In genomic region chr13:40613192-40613818, GRCh38 we compare ENCODE assay signal across 8 cellular contexts. TPM values are rescaled to one million over a fixed set of nuclear protein-coding genes. Genes with fewer than 3 reads are reported as not detected.
A peak's percentile ranks its signal among the peaks of the same experiment; 100 is the strongest.
DNase-seq lines count a peak whose midpoint lies in the region; ATAC-seq and TF ChIP-seq lines count a peak whose summit lies in the region.

No MANE protein-coding gene starts in this region.

- H4K20me1 ChIP-seq in H9 (ENCODE audit: control insufficient read depth, insufficient read depth, insufficient read length), result no peaks in the 10 kb centered on the region

- no peak overlapping the region for H3K56ac ChIP-seq in H9 (ENCODE audit: insufficient read length, low read depth, low read length)

- H4K91ac ChIP-seq in H9 (ENCODE audit: insufficient read length, low read depth, low read length), result no peak overlapping the region

- H3K23ac ChIP-seq in H9 (ENCODE audit: insufficient read length, low read depth, low read length), result no peak overlapping the region

- TF ChIP-seq CTCF in H9 (conservative IDR thresholded peaks at IDR 0.05) (no peak), adrenal gland (IDR thresholded peaks at IDR 0.05) (no peak), nephron progenitor cell (IDR thresholded peaks at IDR 0.05) (no peak), Calu3 (IDR thresholded peaks at IDR 0.05; ENCODE audit: unreplicated experiment) (no peak)

- no peak overlapping the region for H2BK20ac ChIP-seq in H9 (ENCODE audit: low read depth, low read length, poor library complexity, severe bottlenecking)

- H3K36me3 ChIP-seq in adrenal gland (replicated peaks in 1 of 2), result no peaks in the 10 kb centered on the region

- H3K27ac ChIP-seq in H9 (ENCODE audit: insufficient read length, low read depth, low read length) (no peak overlapping the region), adrenal gland (peak overlapping the region in 3 of 5 donors; percentile 19 to 72 (median 67))

- H3K79me1 ChIP-seq in H9 (ENCODE audit: insufficient read depth, low read depth, low read length, poor library complexity, severe bottlenecking), result peaks cover 4% of the 10 kb centered on the region

- H3K14ac ChIP-seq in H9 (ENCODE audit: insufficient read depth, low read length), result no peak overlapping the region

- no TSS peak for BruUV-seq in Calu3 (replicated peaks; lab: Mats Ljungman, UMichigan)

- no peak overlapping the region for H4K8ac ChIP-seq in H9 (replicated peaks; ENCODE audit: insufficient read length, low read depth, low read length)

- H3K4me3 ChIP-seq in adrenal gland, result no peak overlapping the region

- no peak for TF ChIP-seq POLR2A in adrenal gland (IDR thresholded peaks at IDR 0.05)

- H3K4me3 Mint-ChIP-seq in H9, result no peak overlapping the region; a peak in 1 of 5 replicates
- peak overlapping the region; percentile 62 for H3K4me3 Mint-ChIP-seq in nephron progenitor cell
- no peak overlapping the region for H3K4me3 Mint-ChIP-seq in Calu3 (ENCODE audit: low read depth, unreplicated experiment)

- H3K9ac ChIP-seq in H9 (ENCODE audit: extremely low read depth, insufficient read length, low read length), result no peak overlapping the region

- no peak overlapping the region for H3T11ph ChIP-seq in H9 (ENCODE audit: low read length)

- no peak overlapping the region for H2AK5ac ChIP-seq in H9 (ENCODE audit: insufficient read length, low read length)

- WGBS in H9 (ENCODE audit: extremely low coverage, insufficient read length, low lambda C conversion rate), result no CpG with 5 or more reads among the region's 7 CpGs
- WGBS in adrenal gland, 4 donors, result 40 to 47% (median 42%) methylated on average over 7 of the region's 7 CpGs

- CTCF ChIA-PET in Calu3 (lab: Charles Lee), result no interaction called here

- no peak overlapping the region for H3K4ac ChIP-seq in H9 (ENCODE audit: low read depth, low read length)

- H2BK12ac ChIP-seq in H9 (ENCODE audit: insufficient read length, low read depth, low read length), result no peak overlapping the region

- H3K4me2 ChIP-seq in H9 (ENCODE audit: insufficient read depth, insufficient read length, low read length), result no peak overlapping the region

- H3K9me3 ChIP-seq in H9 (ENCODE audit: control insufficient read depth, low read depth, low read length), result no peaks in the 10 kb centered on the region
- no peaks in the 10 kb centered on the region for H3K9me3 ChIP-seq in adrenal gland (replicated peaks in 1 of 3)

- H2BK15ac ChIP-seq in H9 (ENCODE audit: low read depth, low read length), result no peak overlapping the region

- H3K36me3 Mint-ChIP-seq in H9 (ENCODE audit: insufficient read depth in 1 of 3, low read depth in 3 of 3) (peaks cover 9 to 12% (median 10%) of the 10 kb centered on the region in 3 experiments; a peak in 5 of 7 replicates), nephron progenitor cell (ENCODE audit: low read depth) (no peaks in the 10 kb centered on the region), Calu3 (ENCODE audit: insufficient read depth, unreplicated experiment) (no peaks in the 10 kb centered on the region)

- H3K4me1 ChIP-seq in H9 (ENCODE audit: insufficient read depth, low read length) (peaks cover 21% of the 10 kb centered on the region), adrenal gland (replicated peaks in 1 of 2) (peaks cover 43 to 82% of the 10 kb centered on the region in 2 donors)

- peaks cover 62% of the 10 kb centered on the region for H3K79me2 ChIP-seq in H9 (ENCODE audit: insufficient read depth, low read length)

- H3K27me3 Mint-ChIP-seq in H9 (ENCODE audit: low read depth) (no peaks in the 10 kb centered on the region), nephron progenitor cell (ENCODE audit: low read depth, poor library complexity) (peaks cover 3% of the 10 kb centered on the region), Calu3 (ENCODE audit: unreplicated experiment) (no peaks in the 10 kb centered on the region)

- H2BK5ac ChIP-seq in H9 (ENCODE audit: insufficient read length, low read length), result no peak overlapping the region

- no peaks in the 10 kb centered on the region for H3K27me3 ChIP-seq in H9 (ENCODE audit: insufficient read depth, low read length)
- H3K27me3 ChIP-seq in adrenal gland, result no peaks in the 10 kb centered on the region

- H3K27ac Mint-ChIP-seq in H9 (peak overlapping the region in 2 of 3 experiments; percentile 23 to 35; a peak in 2 of 7 replicates), nephron progenitor cell (peak overlapping the region; percentile 94), Calu3 (ENCODE audit: unreplicated experiment) (no peak overlapping the region)

- no peak overlapping the region for H3K18ac ChIP-seq in H9 (ENCODE audit: insufficient read length, low read depth, low read length)

- H2AFZ ChIP-seq in H9 (ENCODE audit: low read length), result no peak overlapping the region

- H3K23me2 ChIP-seq in H9 (ENCODE audit: insufficient read length, low read depth, low read length, poor library complexity, severe bottlenecking), result no peaks in the 10 kb centered on the region

- peak; percentile 69 for ATAC-seq in GM18499 (IDR thresholded peaks at IDR 0.05; ENCODE audit: insufficient read depth, unreplicated experiment)

- peaks cover 70 to 73% of the 10 kb centered on the region in 2 experiments for H3K4me1 Mint-ChIP-seq in H9
- peaks cover 52% of the 10 kb centered on the region for H3K4me1 Mint-ChIP-seq in nephron progenitor cell
- H3K4me1 Mint-ChIP-seq in Calu3 (ENCODE audit: low read depth, unreplicated experiment), result no peaks in the 10 kb centered on the region

- no peak overlapping the region for H2BK120ac ChIP-seq in H9 (ENCODE audit: low read depth, low read length, poor library complexity, severe bottlenecking)

- no peak overlapping the region for H4K5ac ChIP-seq in H9 (ENCODE audit: insufficient read length, low read depth, low read length)

- intact Hi-C loops in adrenal gland (cut with DNase I), result loop anchor here in 1 of 2 donors (10.0 kb wide), 1 partner anchor 51 kb away; the partner anchor contains the start of gene FOXO1
- intact Hi-C loops in Calu3 (cut with micrococcal nuclease; ENCODE audit: unreplicated experiment), result loop anchor here (5.0 kb wide), 2 partner anchors 34 to 49 kb away; no protein-coding TSS in a partner anchor

- no peaks in the 10 kb centered on the region for H3K9me3 Mint-ChIP-seq in H9
- no peaks in the 10 kb centered on the region for H3K9me3 Mint-ChIP-seq in nephron progenitor cell
- no peaks in the 10 kb centered on the region for H3K9me3 Mint-ChIP-seq in Calu3 (ENCODE audit: low read depth, unreplicated experiment)

- DNase-seq in H9, result no peak
- peak; percentile 17 for DNase-seq in OCI-M1 (lab: John Stamatoyannopoulos, UW)
- peak in 4 of 7 donors; percentile 29 to 69 (median 34) for DNase-seq in adrenal gland
- DNase-seq in nephron progenitor cell, result no peak
- no peak for DNase-seq in NCI-H2196 treated with DMSO at 0.1 percent for 48 hours (lab: John Stamatoyannopoulos, UW; ENCODE audit: unreplicated experiment)
- no peak for DNase-seq in Calu3
- DNase-seq in SW 1271 (lab: John Stamatoyannopoulos, UW), result no peak

RNA-seq across cellular contexts. Expression of gene FOXO1, which starts 53.1 kb away (rescaled TPM):
- total RNA-seq in H9 (2021) (43.5 and 44.6 TPM in 2 replicates), adrenal gland (10 to 100 TPM; 17.2 to 35.4 (median 24.4) TPM), Calu3 (2022) (11.3 and 15.6 TPM in 2 replicates)
- 10 to 100 TPM in 1 of 3 donors, 1 to 10 TPM in 2; 4.3 to 15.2 (median 4.4) TPM for polyA plus RNA-seq in adrenal gland

Comparison
In these comparisons a context has a peak if more than half of its experiments do, and no peak if none do; other contexts are left out.
1. DNase-seq: peak in OCI-M1 (single experiment) and adrenal gland (4 of 7); none in H9 (single experiment), nephron progenitor cell (single experiment), NCI-H2196 treated with DMSO at 0.1 percent for 48 hours (single experiment), Calu3 (single experiment) and SW 1271 (0 of 2).